Comparison of ENCODE assay signal across 4 cellular contexts in the genomic region with DNA sequence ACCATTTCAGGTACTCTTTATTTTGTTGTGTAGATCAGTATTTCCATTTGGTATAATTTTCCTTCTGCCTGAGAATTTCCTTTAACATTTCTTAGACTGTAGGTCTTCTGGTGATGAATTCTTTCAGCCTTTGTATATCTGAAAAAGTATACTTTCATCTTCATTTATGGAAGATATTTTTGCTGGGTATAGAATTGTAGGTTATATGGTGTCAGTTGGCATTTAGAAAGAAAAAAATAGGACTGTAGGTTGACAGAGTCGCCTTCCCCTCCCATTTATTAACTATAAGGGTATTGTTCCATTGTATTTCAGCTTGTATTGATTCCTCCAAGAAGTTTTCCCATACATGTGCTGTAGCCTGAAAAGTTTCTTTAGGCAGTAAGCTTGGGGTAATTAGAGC.
A peak's percentile ranks its signal among the peaks of the same experiment; 100 is the strongest.
TF ChIP-seq lines count a peak whose summit lies in the region.

No MANE protein-coding gene starts in this region.

TF ChIP-seq in HepG2, 621 proteins besides CTCF, POLR2A, EP300 and RAD21:
- TF ChIP-seq RBFOX2 (IDR thresholded peaks at IDR 0.05; ENCODE audit: low read depth, low read length), result no peak
- no peak for TF ChIP-seq ZSCAN31 (CRISPR knock-in tag; IDR thresholded peaks at IDR 0.05; ENCODE audit: low read depth)
- no peak for TF ChIP-seq NRL (CRISPR knock-in tag; IDR thresholded peaks at IDR 0.05; ENCODE audit: borderline replicate concordance)
- TF ChIP-seq ZFP1 (CRISPR knock-in tag; IDR thresholded peaks at IDR 0.05), result peak; percentile 58; the same call in 1 of the 2 replicates
- TF ChIP-seq, protein P1, sequence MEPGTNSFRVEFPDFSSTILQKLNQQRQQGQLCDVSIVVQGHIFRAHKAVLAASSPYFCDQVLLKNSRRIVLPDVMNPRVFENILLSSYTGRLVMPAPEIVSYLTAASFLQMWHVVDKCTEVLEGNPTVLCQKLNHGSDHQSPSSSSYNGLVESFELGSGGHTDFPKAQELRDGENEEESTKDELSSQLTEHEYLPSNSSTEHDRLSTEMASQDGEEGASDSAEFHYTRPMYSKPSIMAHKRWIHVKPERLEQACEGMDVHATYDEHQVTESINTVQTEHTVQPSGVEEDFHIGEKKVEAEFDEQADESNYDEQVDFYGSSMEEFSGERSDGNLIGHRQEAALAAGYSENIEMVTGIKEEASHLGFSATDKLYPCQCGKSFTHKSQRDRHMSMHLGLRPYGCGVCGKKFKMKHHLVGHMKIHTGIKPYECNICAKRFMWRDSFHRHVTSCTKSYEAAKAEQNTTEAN (CRISPR knock-in tag; conservative IDR thresholded peaks at IDR 0.05), result no peak

TF ChIP-seq in GM23338, 12 proteins besides CTCF, POLR2A, EP300 and RAD21 (continues in another document):
- TF ChIP-seq, protein P2, sequence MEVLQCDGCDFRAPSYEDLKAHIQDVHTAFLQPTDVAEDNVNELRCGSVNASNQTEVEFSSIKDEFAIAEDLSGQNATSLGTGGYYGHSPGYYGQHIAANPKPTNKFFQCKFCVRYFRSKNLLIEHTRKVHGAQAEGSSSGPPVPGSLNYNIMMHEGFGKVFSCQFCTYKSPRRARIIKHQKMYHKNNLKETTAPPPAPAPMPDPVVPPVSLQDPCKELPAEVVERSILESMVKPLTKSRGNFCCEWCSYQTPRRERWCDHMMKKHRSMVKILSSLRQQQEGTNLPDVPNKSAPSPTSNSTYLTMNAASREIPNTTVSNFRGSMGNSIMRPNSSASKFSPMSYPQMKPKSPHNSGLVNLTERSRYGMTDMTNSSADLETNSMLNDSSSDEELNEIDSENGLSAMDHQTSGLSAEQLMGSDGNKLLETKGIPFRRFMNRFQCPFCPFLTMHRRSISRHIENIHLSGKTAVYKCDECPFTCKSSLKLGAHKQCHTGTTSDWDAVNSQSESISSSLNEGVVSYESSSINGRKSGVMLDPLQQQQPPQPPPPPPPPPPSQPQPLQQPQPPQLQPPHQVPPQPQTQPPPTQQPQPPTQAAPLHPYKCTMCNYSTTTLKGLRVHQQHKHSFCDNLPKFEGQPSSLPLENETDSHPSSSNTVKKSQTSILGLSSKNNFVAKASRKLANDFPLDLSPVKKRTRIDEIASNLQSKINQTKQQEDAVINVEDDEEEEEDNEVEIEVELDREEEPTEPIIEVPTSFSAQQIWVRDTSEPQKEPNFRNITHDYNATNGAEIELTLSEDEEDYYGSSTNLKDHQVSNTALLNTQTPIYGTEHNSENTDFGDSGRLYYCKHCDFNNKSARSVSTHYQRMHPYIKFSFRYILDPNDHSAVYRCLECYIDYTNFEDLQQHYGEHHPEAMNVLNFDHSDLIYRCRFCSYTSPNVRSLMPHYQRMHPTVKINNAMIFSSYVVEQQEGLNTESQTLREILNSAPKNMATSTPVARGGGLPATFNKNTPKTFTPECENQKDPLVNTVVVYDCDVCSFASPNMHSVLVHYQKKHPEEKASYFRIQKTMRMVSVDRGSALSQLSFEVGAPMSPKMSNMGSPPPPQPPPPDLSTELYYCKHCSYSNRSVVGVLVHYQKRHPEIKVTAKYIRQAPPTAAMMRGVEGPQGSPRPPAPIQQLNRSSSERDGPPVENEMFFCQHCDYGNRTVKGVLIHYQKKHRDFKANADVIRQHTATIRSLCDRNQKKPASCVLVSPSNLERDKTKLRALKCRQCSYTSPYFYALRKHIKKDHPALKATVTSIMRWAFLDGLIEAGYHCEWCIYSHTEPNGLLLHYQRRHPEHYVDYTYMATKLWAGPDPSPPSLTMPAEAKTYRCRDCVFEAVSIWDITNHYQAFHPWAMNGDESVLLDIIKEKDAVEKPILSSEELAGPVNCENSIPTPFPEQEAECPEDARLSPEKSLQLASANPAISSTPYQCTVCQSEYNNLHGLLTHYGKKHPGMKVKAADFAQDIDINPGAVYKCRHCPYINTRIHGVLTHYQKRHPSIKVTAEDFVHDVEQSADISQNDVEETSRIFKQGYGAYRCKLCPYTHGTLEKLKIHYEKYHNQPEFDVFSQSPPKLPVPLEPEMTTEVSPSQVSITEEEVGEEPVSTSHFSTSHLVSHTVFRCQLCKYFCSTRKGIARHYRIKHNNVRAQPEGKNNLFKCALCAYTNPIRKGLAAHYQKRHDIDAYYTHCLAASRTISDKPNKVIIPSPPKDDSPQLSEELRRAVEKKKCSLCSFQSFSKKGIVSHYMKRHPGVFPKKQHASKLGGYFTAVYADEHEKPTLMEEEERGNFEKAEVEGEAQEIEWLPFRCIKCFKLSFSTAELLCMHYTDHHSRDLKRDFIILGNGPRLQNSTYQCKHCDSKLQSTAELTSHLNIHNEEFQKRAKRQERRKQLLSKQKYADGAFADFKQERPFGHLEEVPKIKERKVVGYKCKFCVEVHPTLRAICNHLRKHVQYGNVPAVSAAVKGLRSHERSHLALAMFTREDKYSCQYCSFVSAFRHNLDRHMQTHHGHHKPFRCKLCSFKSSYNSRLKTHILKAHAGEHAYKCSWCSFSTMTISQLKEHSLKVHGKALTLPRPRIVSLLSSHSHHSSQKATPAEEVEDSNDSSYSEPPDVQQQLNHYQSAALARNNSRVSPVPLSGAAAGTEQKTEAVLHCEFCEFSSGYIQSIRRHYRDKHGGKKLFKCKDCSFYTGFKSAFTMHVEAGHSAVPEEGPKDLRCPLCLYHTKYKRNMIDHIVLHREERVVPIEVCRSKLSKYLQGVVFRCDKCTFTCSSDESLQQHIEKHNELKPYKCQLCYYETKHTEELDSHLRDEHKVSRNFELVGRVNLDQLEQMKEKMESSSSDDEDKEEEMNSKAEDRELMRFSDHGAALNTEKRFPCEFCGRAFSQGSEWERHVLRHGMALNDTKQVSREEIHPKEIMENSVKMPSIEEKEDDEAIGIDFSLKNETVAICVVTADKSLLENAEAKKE (CRISPR knock-in tag; IDR thresholded peaks at IDR 0.05), result no peak
- TF ChIP-seq ZNF114 (CRISPR knock-in tag; IDR thresholded peaks at IDR 0.05), result no peak
- no peak for TF ChIP-seq POLR2AphosphoS5 (IDR thresholded peaks at IDR 0.05; ENCODE audit: low read depth)
- no peak for TF ChIP-seq EZH2phosphoT487 (IDR thresholded peaks at IDR 0.05; ENCODE audit: unreplicated experiment)
- no peak for TF ChIP-seq EZH2 (IDR thresholded peaks at IDR 0.05; ENCODE audit: low read depth, unreplicated experiment)

TF ChIP-seq in K562, 482 proteins besides CTCF, POLR2A, EP300 and RAD21:
- TF ChIP-seq ZNF224 (CRISPR knock-in tag; IDR thresholded peaks at IDR 0.05) (no peak), PRMT5 (CRISPR knock-in tag; IDR thresholded peaks at IDR 0.05) (no peak), ZFP1 (CRISPR knock-in tag; IDR thresholded peaks at IDR 0.05) (peak; percentile 58; the same call in 1 of the 2 replicates), BHLHE40 (IDR thresholded peaks at IDR 0.05; ENCODE audit: low read length) (no peak), SMAD1 (IDR thresholded peaks at IDR 0.05; ENCODE audit: low read depth, low read length, partially characterized antibody) (no peak), DMBX1 (CRISPR knock-in tag; IDR thresholded peaks at IDR 0.05; ENCODE audit: borderline replicate concordance) (no peak), SAFB (IDR thresholded peaks at IDR 0.05; ENCODE audit: borderline replicate concordance, low read depth, low read length) (no peak), SMAD2 (IDR thresholded peaks at IDR 0.05; ENCODE audit: low read depth, low read length) (no peak)
TF ChIP-seq in K562: peak in this region for 1.

TF ChIP-seq in SK-N-SH treated with all-trans-retinoic acid at 6 μM for 48 hours, 23 proteins besides CTCF, POLR2A, EP300 and RAD21:
- TF ChIP-seq TCF4 (CRISPR knock-in tag; IDR thresholded peaks at IDR 0.05; ENCODE audit: borderline replicate concordance) (no peak), CSDC2 (CRISPR knock-in tag; IDR thresholded peaks at IDR 0.05) (no peak), ZFP30 (CRISPR knock-in tag; IDR thresholded peaks at IDR 0.05) (no peak), SNAI2 (CRISPR knock-in tag; IDR thresholded peaks at IDR 0.05) (no peak), PPARA (CRISPR knock-in tag; IDR thresholded peaks at IDR 0.05; ENCODE audit: borderline replicate concordance) (no peak), ESRRG (CRISPR knock-in tag; IDR thresholded peaks at IDR 0.05) (no peak), ZNF565 (CRISPR knock-in tag; conservative IDR thresholded peaks at IDR 0.05; ENCODE audit: low read depth) (no peak)
- TF ChIP-seq, protein P3, sequence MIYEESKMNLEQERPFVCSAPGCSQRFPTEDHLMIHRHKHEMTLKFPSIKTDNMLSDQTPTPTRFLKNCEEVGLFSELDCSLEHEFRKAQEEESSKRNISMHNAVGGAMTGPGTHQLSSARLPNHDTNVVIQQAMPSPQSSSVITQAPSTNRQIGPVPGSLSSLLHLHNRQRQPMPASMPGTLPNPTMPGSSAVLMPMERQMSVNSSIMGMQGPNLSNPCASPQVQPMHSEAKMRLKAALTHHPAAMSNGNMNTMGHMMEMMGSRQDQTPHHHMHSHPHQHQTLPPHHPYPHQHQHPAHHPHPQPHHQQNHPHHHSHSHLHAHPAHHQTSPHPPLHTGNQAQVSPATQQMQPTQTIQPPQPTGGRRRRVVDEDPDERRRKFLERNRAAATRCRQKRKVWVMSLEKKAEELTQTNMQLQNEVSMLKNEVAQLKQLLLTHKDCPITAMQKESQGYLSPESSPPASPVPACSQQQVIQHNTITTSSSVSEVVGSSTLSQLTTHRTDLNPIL (CRISPR knock-in tag; IDR thresholded peaks at IDR 0.05; ENCODE audit: low read depth), result no peak
- TF ChIP-seq, protein P4, sequence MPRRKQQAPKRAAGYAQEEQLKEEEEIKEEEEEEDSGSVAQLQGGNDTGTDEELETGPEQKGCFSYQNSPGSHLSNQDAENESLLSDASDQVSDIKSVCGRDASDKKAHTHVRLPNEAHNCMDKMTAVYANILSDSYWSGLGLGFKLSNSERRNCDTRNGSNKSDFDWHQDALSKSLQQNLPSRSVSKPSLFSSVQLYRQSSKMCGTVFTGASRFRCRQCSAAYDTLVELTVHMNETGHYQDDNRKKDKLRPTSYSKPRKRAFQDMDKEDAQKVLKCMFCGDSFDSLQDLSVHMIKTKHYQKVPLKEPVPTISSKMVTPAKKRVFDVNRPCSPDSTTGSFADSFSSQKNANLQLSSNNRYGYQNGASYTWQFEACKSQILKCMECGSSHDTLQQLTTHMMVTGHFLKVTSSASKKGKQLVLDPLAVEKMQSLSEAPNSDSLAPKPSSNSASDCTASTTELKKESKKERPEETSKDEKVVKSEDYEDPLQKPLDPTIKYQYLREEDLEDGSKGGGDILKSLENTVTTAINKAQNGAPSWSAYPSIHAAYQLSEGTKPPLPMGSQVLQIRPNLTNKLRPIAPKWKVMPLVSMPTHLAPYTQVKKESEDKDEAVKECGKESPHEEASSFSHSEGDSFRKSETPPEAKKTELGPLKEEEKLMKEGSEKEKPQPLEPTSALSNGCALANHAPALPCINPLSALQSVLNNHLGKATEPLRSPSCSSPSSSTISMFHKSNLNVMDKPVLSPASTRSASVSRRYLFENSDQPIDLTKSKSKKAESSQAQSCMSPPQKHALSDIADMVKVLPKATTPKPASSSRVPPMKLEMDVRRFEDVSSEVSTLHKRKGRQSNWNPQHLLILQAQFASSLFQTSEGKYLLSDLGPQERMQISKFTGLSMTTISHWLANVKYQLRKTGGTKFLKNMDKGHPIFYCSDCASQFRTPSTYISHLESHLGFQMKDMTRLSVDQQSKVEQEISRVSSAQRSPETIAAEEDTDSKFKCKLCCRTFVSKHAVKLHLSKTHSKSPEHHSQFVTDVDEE (CRISPR knock-in tag; IDR thresholded peaks at IDR 0.05), result no peak
